In the genomic region with DNA sequence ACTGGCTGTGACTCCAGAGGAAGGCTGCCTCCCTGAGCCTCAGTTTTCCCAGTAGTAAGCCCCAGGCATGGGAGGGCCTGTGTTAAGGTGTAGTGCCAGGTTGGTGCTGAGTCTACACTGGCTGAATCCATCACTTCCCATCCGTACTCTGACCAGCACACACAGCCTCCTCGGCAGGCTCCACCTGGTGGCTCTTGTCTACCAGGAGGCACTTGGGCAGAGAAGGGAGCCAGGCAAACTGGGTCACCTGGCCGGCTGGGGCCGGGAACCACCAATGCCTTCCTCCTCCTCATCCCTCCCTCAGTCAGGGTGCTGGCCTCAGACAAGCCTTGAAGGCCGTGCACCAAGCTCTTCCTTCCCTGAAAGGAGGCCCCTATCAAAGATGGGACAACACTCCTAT, we compare ENCODE assay signal across 2 cellular contexts.
TF ChIP-seq lines count a peak whose summit lies in the region.

No MANE protein-coding gene starts in this region.

TF ChIP-seq in H1, 55 proteins besides CTCF, POLR2A, EP300 and RAD21:
- no peak for TF ChIP-seq EZH2 (IDR thresholded peaks at IDR 0.05; ENCODE audit: low read depth, low read length, severe bottlenecking)
- no peak for TF ChIP-seq SP1 (IDR thresholded peaks at IDR 0.05; ENCODE audit: low read depth, low read length)
- TF ChIP-seq CBX5 (IDR thresholded peaks at IDR 0.05; ENCODE audit: low read depth, low read length), result no peak
- TF ChIP-seq TBP (IDR thresholded peaks at IDR 0.05; ENCODE audit: low read depth, low read length), result no peak
- TF ChIP-seq GTF2F1 (IDR thresholded peaks at IDR 0.05; ENCODE audit: borderline replicate concordance, low read depth, low read length), result no peak
- TF ChIP-seq, protein P1, sequence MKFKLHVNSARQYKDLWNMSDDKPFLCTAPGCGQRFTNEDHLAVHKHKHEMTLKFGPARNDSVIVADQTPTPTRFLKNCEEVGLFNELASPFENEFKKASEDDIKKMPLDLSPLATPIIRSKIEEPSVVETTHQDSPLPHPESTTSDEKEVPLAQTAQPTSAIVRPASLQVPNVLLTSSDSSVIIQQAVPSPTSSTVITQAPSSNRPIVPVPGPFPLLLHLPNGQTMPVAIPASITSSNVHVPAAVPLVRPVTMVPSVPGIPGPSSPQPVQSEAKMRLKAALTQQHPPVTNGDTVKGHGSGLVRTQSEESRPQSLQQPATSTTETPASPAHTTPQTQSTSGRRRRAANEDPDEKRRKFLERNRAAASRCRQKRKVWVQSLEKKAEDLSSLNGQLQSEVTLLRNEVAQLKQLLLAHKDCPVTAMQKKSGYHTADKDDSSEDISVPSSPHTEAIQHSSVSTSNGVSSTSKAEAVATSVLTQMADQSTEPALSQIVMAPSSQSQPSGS (IDR thresholded peaks at IDR 0.05; ENCODE audit: low read length), result no peak
- TF ChIP-seq RFX5 (IDR thresholded peaks at IDR 0.05; ENCODE audit: borderline replicate concordance, low read depth, low read length), result no peak
- TF ChIP-seq BCL11A (IDR thresholded peaks at IDR 0.05; ENCODE audit: low read depth in 2 of 2, low read length in 2 of 2), result no peak
- TF ChIP-seq YY1 (IDR thresholded peaks at IDR 0.05; ENCODE audit: low read depth, low read length), result no peak
- no peak for TF ChIP-seq SRF (IDR thresholded peaks at IDR 0.05; ENCODE audit: low read depth, low read length)

TF ChIP-seq in HepG2, 621 proteins besides CTCF, POLR2A, EP300 and RAD21:
- no peak for TF ChIP-seq EED (CRISPR knock-in tag; IDR thresholded peaks at IDR 0.05)
- TF ChIP-seq, protein P2, sequence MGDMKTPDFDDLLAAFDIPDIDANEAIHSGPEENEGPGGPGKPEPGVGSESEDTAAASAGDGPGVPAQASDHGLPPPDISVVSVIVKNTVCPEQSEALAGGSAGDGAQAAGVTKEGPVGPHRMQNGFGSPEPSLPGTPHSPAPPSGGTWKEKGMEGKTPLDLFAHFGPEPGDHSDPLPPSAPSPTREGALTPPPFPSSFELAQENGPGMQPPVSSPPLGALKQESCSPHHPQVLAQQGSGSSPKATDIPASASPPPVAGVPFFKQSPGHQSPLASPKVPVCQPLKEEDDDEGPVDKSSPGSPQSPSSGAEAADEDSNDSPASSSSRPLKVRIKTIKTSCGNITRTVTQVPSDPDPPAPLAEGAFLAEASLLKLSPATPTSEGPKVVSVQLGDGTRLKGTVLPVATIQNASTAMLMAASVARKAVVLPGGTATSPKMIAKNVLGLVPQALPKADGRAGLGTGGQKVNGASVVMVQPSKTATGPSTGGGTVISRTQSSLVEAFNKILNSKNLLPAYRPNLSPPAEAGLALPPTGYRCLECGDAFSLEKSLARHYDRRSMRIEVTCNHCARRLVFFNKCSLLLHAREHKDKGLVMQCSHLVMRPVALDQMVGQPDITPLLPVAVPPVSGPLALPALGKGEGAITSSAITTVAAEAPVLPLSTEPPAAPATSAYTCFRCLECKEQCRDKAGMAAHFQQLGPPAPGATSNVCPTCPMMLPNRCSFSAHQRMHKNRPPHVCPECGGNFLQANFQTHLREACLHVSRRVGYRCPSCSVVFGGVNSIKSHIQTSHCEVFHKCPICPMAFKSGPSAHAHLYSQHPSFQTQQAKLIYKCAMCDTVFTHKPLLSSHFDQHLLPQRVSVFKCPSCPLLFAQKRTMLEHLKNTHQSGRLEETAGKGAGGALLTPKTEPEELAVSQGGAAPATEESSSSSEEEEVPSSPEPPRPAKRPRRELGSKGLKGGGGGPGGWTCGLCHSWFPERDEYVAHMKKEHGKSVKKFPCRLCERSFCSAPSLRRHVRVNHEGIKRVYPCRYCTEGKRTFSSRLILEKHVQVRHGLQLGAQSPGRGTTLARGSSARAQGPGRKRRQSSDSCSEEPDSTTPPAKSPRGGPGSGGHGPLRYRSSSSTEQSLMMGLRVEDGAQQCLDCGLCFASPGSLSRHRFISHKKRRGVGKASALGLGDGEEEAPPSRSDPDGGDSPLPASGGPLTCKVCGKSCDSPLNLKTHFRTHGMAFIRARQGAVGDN (CRISPR knock-in tag; IDR thresholded peaks at IDR 0.05), result 0 out of 2 replicates have a peak, but pooled peaks have one; percentile 18
- no peak for TF ChIP-seq ZNF552 (CRISPR knock-in tag; IDR thresholded peaks at IDR 0.05; ENCODE audit: borderline replicate concordance)
- no peak for TF ChIP-seq ZNF256 (CRISPR knock-in tag; conservative IDR thresholded peaks at IDR 0.05)
- 0 out of 2 replicates have a peak, but pooled peaks have one; percentile 1 for TF ChIP-seq PAF1 (CRISPR knock-in tag; IDR thresholded peaks at IDR 0.05)
